ENCODE assay signal across 1 cellular context in the genomic region with DNA sequence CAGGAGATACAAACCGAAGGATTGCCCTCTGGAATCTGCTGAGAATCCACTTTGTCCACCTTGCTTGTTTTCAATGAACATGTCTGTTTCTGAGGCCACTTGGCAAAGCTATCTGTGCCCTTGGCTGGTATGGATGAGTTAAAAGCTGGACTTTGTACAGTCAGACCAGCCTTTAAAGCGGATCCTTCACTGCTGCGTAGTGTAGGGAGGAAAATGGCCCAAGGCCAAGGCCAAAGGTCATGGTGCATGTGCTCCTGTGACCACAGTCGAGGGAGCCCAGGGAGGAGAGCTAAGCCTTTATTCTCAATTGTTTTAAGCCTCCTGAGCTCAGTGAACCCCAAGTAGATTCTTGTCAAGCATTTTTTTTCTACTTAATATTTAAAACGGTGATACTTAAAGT.
TF ChIP-seq lines count a peak whose summit lies in the region.

No MANE protein-coding gene starts in this region.

TF ChIP-seq in HepG2, 621 proteins besides CTCF, POLR2A, EP300 and RAD21 (continued from another document):
- TF ChIP-seq ZHX1 (CRISPR knock-in tag; IDR thresholded peaks at IDR 0.05; ENCODE audit: low read depth): no peak
- TF ChIP-seq HNF4G (IDR thresholded peaks at IDR 0.05; ENCODE audit: borderline replicate concordance, low read depth, low read length): peak; percentile 62
- TF ChIP-seq HNF4G (CRISPR knock-in tag; IDR thresholded peaks at IDR 0.05; ENCODE audit: borderline replicate concordance, low read depth): no peak
- TF ChIP-seq, protein P1, sequence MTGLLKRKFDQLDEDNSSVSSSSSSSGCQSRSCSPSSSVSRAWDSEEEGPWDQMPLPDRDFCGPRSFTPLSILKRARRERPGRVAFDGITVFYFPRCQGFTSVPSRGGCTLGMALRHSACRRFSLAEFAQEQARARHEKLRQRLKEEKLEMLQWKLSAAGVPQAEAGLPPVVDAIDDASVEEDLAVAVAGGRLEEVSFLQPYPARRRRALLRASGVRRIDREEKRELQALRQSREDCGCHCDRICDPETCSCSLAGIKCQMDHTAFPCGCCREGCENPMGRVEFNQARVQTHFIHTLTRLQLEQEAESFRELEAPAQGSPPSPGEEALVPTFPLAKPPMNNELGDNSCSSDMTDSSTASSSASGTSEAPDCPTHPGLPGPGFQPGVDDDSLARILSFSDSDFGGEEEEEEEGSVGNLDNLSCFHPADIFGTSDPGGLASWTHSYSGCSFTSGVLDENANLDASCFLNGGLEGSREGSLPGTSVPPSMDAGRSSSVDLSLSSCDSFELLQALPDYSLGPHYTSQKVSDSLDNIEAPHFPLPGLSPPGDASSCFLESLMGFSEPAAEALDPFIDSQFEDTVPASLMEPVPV (CRISPR knock-in tag; IDR thresholded peaks at IDR 0.05): no peak
- no peak for TF ChIP-seq ZNF367 (CRISPR knock-in tag; IDR thresholded peaks at IDR 0.05; ENCODE audit: borderline replicate concordance)
- TF ChIP-seq, protein P2, sequence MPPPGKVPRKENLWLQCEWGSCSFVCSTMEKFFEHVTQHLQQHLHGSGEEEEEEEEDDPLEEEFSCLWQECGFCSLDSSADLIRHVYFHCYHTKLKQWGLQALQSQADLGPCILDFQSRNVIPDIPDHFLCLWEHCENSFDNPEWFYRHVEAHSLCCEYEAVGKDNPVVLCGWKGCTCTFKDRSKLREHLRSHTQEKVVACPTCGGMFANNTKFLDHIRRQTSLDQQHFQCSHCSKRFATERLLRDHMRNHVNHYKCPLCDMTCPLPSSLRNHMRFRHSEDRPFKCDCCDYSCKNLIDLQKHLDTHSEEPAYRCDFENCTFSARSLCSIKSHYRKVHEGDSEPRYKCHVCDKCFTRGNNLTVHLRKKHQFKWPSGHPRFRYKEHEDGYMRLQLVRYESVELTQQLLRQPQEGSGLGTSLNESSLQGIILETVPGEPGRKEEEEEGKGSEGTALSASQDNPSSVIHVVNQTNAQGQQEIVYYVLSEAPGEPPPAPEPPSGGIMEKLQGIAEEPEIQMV (CRISPR knock-in tag; IDR thresholded peaks at IDR 0.05; ENCODE audit: low read depth): no peak
- no peak for TF ChIP-seq LRRFIP1 (CRISPR knock-in tag; conservative IDR thresholded peaks at IDR 0.05)
- TF ChIP-seq YEATS2 (CRISPR knock-in tag; IDR thresholded peaks at IDR 0.05; ENCODE audit: borderline replicate concordance): no peak
- TF ChIP-seq ZNF740 (CRISPR knock-in tag; IDR thresholded peaks at IDR 0.05): no peak
- TF ChIP-seq WIZ (CRISPR knock-in tag; IDR thresholded peaks at IDR 0.05): no peak
- TF ChIP-seq, protein P3, sequence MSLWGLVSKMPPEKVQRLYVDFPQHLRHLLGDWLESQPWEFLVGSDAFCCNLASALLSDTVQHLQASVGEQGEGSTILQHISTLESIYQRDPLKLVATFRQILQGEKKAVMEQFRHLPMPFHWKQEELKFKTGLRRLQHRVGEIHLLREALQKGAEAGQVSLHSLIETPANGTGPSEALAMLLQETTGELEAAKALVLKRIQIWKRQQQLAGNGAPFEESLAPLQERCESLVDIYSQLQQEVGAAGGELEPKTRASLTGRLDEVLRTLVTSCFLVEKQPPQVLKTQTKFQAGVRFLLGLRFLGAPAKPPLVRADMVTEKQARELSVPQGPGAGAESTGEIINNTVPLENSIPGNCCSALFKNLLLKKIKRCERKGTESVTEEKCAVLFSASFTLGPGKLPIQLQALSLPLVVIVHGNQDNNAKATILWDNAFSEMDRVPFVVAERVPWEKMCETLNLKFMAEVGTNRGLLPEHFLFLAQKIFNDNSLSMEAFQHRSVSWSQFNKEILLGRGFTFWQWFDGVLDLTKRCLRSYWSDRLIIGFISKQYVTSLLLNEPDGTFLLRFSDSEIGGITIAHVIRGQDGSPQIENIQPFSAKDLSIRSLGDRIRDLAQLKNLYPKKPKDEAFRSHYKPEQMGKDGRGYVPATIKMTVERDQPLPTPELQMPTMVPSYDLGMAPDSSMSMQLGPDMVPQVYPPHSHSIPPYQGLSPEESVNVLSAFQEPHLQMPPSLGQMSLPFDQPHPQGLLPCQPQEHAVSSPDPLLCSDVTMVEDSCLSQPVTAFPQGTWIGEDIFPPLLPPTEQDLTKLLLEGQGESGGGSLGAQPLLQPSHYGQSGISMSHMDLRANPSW (CRISPR knock-in tag; IDR thresholded peaks at IDR 0.05; ENCODE audit: borderline replicate concordance): no peak
- TF ChIP-seq ZNF263 (CRISPR knock-in tag; IDR thresholded peaks at IDR 0.05): no peak
- no peak for TF ChIP-seq PRMT3 (CRISPR knock-in tag; IDR thresholded peaks at IDR 0.05; ENCODE audit: borderline replicate concordance, low read depth)
- no peak for TF ChIP-seq POLR2AphosphoS2 (IDR thresholded peaks at IDR 0.05; ENCODE audit: low read depth, low read length)
- no peak for TF ChIP-seq SAFB2 (CRISPR knock-in tag; IDR thresholded peaks at IDR 0.05; ENCODE audit: borderline replicate concordance, low read depth)
- TF ChIP-seq, protein P4, sequence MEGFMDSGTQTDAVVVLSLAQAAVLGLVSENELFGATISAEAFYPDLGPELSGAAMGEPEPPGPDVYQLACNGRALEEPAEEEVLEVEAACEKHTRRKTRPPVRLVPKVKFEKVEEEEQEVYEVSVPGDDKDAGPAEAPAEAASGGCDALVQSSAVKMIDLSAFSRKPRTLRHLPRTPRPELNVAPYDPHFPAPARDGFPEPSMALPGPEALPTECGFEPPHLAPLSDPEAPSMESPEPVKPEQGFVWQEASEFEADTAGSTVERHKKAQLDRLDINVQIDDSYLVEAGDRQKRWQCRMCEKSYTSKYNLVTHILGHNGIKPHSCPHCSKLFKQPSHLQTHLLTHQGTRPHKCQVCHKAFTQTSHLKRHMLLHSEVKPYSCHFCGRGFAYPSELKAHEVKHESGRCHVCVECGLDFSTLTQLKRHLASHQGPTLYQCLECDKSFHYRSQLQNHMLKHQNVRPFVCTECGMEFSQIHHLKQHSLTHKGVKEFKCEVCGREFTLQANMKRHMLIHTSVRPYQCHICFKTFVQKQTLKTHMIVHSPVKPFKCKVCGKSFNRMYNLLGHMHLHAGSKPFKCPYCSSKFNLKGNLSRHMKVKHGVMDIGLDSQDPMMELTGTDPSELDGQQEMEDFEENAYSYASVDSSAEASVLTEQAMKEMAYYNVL (CRISPR knock-in tag; IDR thresholded peaks at IDR 0.05; ENCODE audit: borderline replicate concordance): no peak
- TF ChIP-seq, protein P5, sequence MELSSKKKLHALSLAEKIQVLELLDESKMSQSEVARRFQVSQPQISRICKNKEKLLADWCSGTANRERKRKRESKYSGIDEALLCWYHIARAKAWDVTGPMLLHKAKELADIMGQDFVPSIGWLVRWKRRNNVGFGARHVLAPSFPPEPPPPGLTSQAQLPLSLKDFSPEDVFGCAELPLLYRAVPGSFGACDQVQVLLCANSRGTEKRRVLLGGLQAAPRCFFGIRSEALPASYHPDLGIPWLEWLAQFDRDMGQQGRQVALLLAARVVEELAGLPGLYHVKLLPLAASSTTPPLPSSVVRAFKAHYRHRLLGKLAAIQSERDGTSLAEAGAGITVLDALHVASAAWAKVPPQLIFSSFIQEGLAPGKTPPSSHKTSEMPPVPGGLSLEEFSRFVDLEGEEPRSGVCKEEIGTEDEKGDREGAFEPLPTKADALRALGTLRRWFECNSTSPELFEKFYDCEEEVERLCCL (CRISPR knock-in tag; IDR thresholded peaks at IDR 0.05; ENCODE audit: borderline replicate concordance): no peak
- no peak for TF ChIP-seq BCL6 (CRISPR knock-in tag; IDR thresholded peaks at IDR 0.05)
- TF ChIP-seq GTF3A (CRISPR knock-in tag; conservative IDR thresholded peaks at IDR 0.05): no peak
- TF ChIP-seq NFRKB (IDR thresholded peaks at IDR 0.05): no peak
- peak; percentile 55 for TF ChIP-seq RARA (CRISPR knock-in tag; IDR thresholded peaks at IDR 0.05)
- TF ChIP-seq ZNF652 (CRISPR knock-in tag; IDR thresholded peaks at IDR 0.05; ENCODE audit: borderline replicate concordance, low read depth): 0 out of 2 replicates have a peak, but pooled peaks have one; percentile 35
- TF ChIP-seq TAF15 (IDR thresholded peaks at IDR 0.05; ENCODE audit: low read depth, low read length, poor library complexity, severe bottlenecking): no peak
- TF ChIP-seq PAWR (CRISPR knock-in tag; IDR thresholded peaks at IDR 0.05; ENCODE audit: borderline replicate concordance): no peak
- TF ChIP-seq ZNF274 (CRISPR knock-in tag; IDR thresholded peaks at IDR 0.05): no peak
- TF ChIP-seq MIER2 (CRISPR knock-in tag; IDR thresholded peaks at IDR 0.05): no peak
- TF ChIP-seq CEBPB (IDR thresholded peaks at IDR 0.05; ENCODE audit: borderline replicate concordance, low read depth, low read length): no peak
- peak; percentile 48 for TF ChIP-seq SALL1 (CRISPR knock-in tag; IDR thresholded peaks at IDR 0.05)
- no peak for TF ChIP-seq ZNF225 (CRISPR knock-in tag; IDR thresholded peaks at IDR 0.05)
- TF ChIP-seq ESRRA (CRISPR knock-in tag; IDR thresholded peaks at IDR 0.05; ENCODE audit: low read depth): no peak
- TF ChIP-seq NR2C2 (CRISPR knock-in tag; IDR thresholded peaks at IDR 0.05; ENCODE audit: borderline replicate concordance): peak; percentile 59
- no peak for TF ChIP-seq SETDB1 (CRISPR knock-in tag; IDR thresholded peaks at IDR 0.05; ENCODE audit: borderline replicate concordance)
- TF ChIP-seq ZNF460 (CRISPR knock-in tag; IDR thresholded peaks at IDR 0.05; ENCODE audit: borderline replicate concordance): no peak
- TF ChIP-seq BHLHE40 (IDR thresholded peaks at IDR 0.05; ENCODE audit: low read length): peak; percentile 46; the same call in 1 of the 2 replicates
- no peak for TF ChIP-seq ZNF160 (CRISPR knock-in tag; IDR thresholded peaks at IDR 0.05)
- no peak for TF ChIP-seq IKZF5 (CRISPR knock-in tag; IDR thresholded peaks at IDR 0.05)
- TF ChIP-seq ZNF143 (CRISPR knock-in tag; IDR thresholded peaks at IDR 0.05): no peak
- no peak for TF ChIP-seq KLF9 (CRISPR knock-in tag; IDR thresholded peaks at IDR 0.05; ENCODE audit: low read depth)
- peak; percentile 81 to 86 for TF ChIP-seq NR2F1 (CRISPR knock-in tag; IDR thresholded peaks at IDR 0.05)
